In genomic region chr4:8461616-8462015, GRCh38 we compare ENCODE assay signal across 32 cellular contexts.
"Had no signal": no experiment of that assay in that cellular context is flagged by ENCODE, and none has a peak within 500 bp of the region (broad histone marks: within the 10 kb centered on the region; RNA-seq: fewer than 3 reads in every experiment).

No MANE protein-coding gene starts in this region.

- H3K36me3 ChIP-seq: MG63 had no signal

- DNase-seq: activated CD4-positive, alpha-beta memory T cell treated with anti-CD3 and anti-CD28 coated beads, Interleukin-2, amount 10 ng/mL, durations not matched to agents 7 days and 5 days; activated CD4-positive, alpha-beta T cell treated with anti-CD3 and anti-CD28 coated beads for 1 hour; activated CD4-positive, alpha-beta T cell treated with anti-CD3 and anti-CD28 coated beads for 48 hours; activated CD4-positive, CD25-positive, alpha-beta regulatory T cell; activated CD8-positive, alpha-beta memory T cell treated with anti-CD3 and anti-CD28 coated beads for 24 hours; activated CD8-positive, alpha-beta memory T cell treated with anti-CD3 and anti-CD28 coated beads, Interleukin-2, amount 10 ng/mL, durations not matched to agents 7 days and 5 days; activated CD8-positive, alpha-beta memory T cell treated with anti-CD3 and anti-CD28 coated beads, Interleukin-2, amount 50 U/mL, for 48 hours; activated effector memory CD4-positive, alpha-beta T cell treated with anti-CD3 and anti-CD28 coated beads, Interleukin-2, amount 50 U/mL, for 16 hours; activated naive CD4-positive, alpha-beta T cell; activated naive CD4-positive, alpha-beta T cell treated with anti-CD3 and anti-CD28 coated beads, Interleukin-2, amount 50 U/mL, for 16 hours; activated naive CD8-positive, alpha-beta T cell treated with anti-CD3 and anti-CD28 coated beads for 36 hours; activated T-cell treated with anti-CD3 and anti-CD28 coated beads, Interleukin-2, amount 50 U/mL, for 72 hours; amniotic stem cell; aorta; Kasumi-1; KG1; MG63; NCI-H1048; NCI-H1105 treated with DMSO at 0.1 percent for 48 hours; NCI-H1436; NCI-H1694 treated with DMSO at 0.1 percent for 48 hours; NCI-H2029; NCI-H345; NCI-H524 treated with DMSO at 0.1 percent for 48 hours; SHP77; SJCRH30; T1000; WERI-Rb-1 had no signal

- H3K4me3 Mint-ChIP-seq: activated CD4-positive, alpha-beta memory T cell treated with anti-CD3 and anti-CD28 coated beads, Interleukin-2, amount 10 ng/mL, durations not matched to agents 7 days and 5 days; activated CD8-positive, alpha-beta memory T cell treated with anti-CD3 and anti-CD28 coated beads, Interleukin-2, amount 10 ng/mL, durations not matched to agents 7 days and 5 days; activated naive CD8-positive, alpha-beta T cell treated with anti-CD3 and anti-CD28 coated beads for 36 hours; activated T-cell treated with anti-CD3 and anti-CD28 coated beads, Interleukin-2, amount 50 U/mL, for 72 hours; activated T-helper 17 cell treated with anti-CD3 and anti-CD28 coated beads, Interleukin-2, amount 50 U/mL, for 72 hours had no signal

- H3K4me1 Mint-ChIP-seq: activated CD4-positive, alpha-beta memory T cell treated with anti-CD3 and anti-CD28 coated beads, Interleukin-2, amount 10 ng/mL, durations not matched to agents 7 days and 5 days; activated CD8-positive, alpha-beta memory T cell treated with anti-CD3 and anti-CD28 coated beads, Interleukin-2, amount 10 ng/mL, durations not matched to agents 7 days and 5 days; activated naive CD8-positive, alpha-beta T cell treated with anti-CD3 and anti-CD28 coated beads for 36 hours; activated T-helper 17 cell treated with anti-CD3 and anti-CD28 coated beads, Interleukin-2, amount 50 U/mL, for 72 hours had no signal

- H3K27me3 Mint-ChIP-seq: activated CD4-positive, alpha-beta memory T cell treated with anti-CD3 and anti-CD28 coated beads, Interleukin-2, amount 10 ng/mL, durations not matched to agents 7 days and 5 days; activated CD8-positive, alpha-beta memory T cell treated with anti-CD3 and anti-CD28 coated beads, Interleukin-2, amount 10 ng/mL, durations not matched to agents 7 days and 5 days; activated naive CD8-positive, alpha-beta T cell treated with anti-CD3 and anti-CD28 coated beads for 36 hours; activated T-helper 17 cell treated with anti-CD3 and anti-CD28 coated beads, Interleukin-2, amount 50 U/mL, for 72 hours had no signal

- H3K27me3 ChIP-seq: cardiac muscle cell, MG63, SJCRH30 had no signal

- H3K4me1 ChIP-seq: SJCRH30 had no signal

- H3K9me3 ChIP-seq: MG63, SJCRH30 had no signal

- H3K27ac ChIP-seq: cardiac muscle cell, SJCRH30, SK-N-MC, WERI-Rb-1 had no signal

- H3K9me3 Mint-ChIP-seq: activated CD4-positive, alpha-beta memory T cell treated with anti-CD3 and anti-CD28 coated beads, Interleukin-2, amount 10 ng/mL, durations not matched to agents 7 days and 5 days; activated naive CD8-positive, alpha-beta T cell treated with anti-CD3 and anti-CD28 coated beads for 36 hours; activated T-cell treated with anti-CD3 and anti-CD28 coated beads, Interleukin-2, amount 50 U/mL, for 72 hours; activated T-helper 17 cell treated with anti-CD3 and anti-CD28 coated beads, Interleukin-2, amount 50 U/mL, for 72 hours had no signal

- H3K4me3 ChIP-seq: cardiac muscle cell, MG63, SJCRH30, SK-N-MC had no signal

- H3K27ac Mint-ChIP-seq: activated CD4-positive, alpha-beta memory T cell treated with anti-CD3 and anti-CD28 coated beads, Interleukin-2, amount 10 ng/mL, durations not matched to agents 7 days and 5 days; activated CD8-positive, alpha-beta memory T cell treated with anti-CD3 and anti-CD28 coated beads, Interleukin-2, amount 10 ng/mL, durations not matched to agents 7 days and 5 days; activated naive CD8-positive, alpha-beta T cell treated with anti-CD3 and anti-CD28 coated beads for 36 hours; activated T-cell treated with anti-CD3 and anti-CD28 coated beads, Interleukin-2, amount 50 U/mL, for 72 hours; activated T-helper 17 cell treated with anti-CD3 and anti-CD28 coated beads, Interleukin-2, amount 50 U/mL, for 72 hours had no signal

- ATAC-seq: activated CD8-positive, alpha-beta memory T cell treated with anti-CD3 and anti-CD28 coated beads, Interleukin-2, amount 10 ng/mL, durations not matched to agents 7 days and 5 days; activated T-cell treated with anti-CD3 and anti-CD28 coated beads, Interleukin-2, amount 50 U/mL, for 72 hours; activated T-helper 17 cell treated with anti-CD3 and anti-CD28 coated beads, Interleukin-2, amount 50 U/mL, for 72 hours; Panc1 had no signal
